ENCODE assay signal across 8 cellular contexts in the genomic region with DNA sequence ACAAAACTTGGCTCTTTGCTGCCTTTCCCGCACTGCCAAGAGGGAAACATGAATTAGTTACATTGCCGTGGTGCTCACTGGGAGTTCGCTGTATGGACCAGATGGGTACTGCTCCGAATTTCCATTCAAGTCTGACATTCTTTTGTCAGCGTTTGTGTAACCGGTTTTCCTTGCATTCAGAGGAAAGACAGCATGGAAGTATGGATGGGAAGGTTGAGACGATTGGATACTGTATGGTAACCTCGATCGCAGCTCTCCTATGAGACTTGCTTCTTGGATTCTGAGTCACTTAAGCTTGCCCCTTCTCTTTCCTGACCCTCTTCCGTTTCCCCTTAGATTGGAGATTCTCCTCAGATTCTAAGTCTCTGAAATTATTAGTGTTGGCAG. TPM values are rescaled to one million over a fixed set of nuclear protein-coding genes. Genes with fewer than 3 reads are reported as not detected.
DNase-seq lines count a peak whose midpoint lies in the region; ATAC-seq and TF ChIP-seq lines count a peak whose summit lies in the region.

No MANE protein-coding gene starts in this region.

- H3K36me3 ChIP-seq in NT2/D1 (ENCODE audit: insufficient read depth, insufficient read length, low read length) (peaks cover 2% of the 10 kb centered on the region), aorta (ENCODE audit: control insufficient read depth in 1 of 2, insufficient read depth in 2 of 2, low read length in 1 of 2) (no peaks in the 10 kb centered on the region)

- DNase-seq in NCI-H2196 (lab: John Stamatoyannopoulos, UW; ENCODE audit: unreplicated experiment) (peak; percentile 9), NCI-H2196 treated with DMSO at 0.1 percent for 48 hours (lab: John Stamatoyannopoulos, UW; ENCODE audit: unreplicated experiment) (no peak), NT2/D1 (ENCODE audit: low read depth, low spot score) (no peak), coronary artery (ENCODE audit: low spot score) (no peak), mesothelial cell of epicardium (ENCODE audit: low spot score in 2 of 2, unreplicated experiment in 2 of 2) (no peak), aorta (no peak), NCI-H2107 treated with DMSO at 0.1 percent for 48 hours (lab: John Stamatoyannopoulos, UW; ENCODE audit: unreplicated experiment) (no peak)

- 31 to 32% methylated on average over 10 of the region's 10 CpGs for WGBS in aorta, 2 donors

- H3K9me3 Mint-ChIP-seq in mesothelial cell of epicardium = peaks cover 7% of the 10 kb centered on the region

- peak overlapping the region; percentile 57 to 93 for H3K27ac ChIP-seq in coronary artery
- peak overlapping the region; percentile 8 to 76 for H3K27ac ChIP-seq in aorta (ENCODE audit: low read depth in 1 of 2, low read length in 2 of 2)

- H3K4me1 Mint-ChIP-seq in mesothelial cell of epicardium = peaks cover 17% of the 10 kb centered on the region

- intact Hi-C loops in aorta (cut with DNase I) = loop anchor here (5.0 kb wide), 2 partner anchors 55 to 105 kb away; partner anchors contain the start of gene RNF145 (in 2 of the 2)

- TF ChIP-seq CTCF in coronary artery (IDR thresholded peaks at IDR 0.05) (no peak), mesothelial cell of epicardium (IDR thresholded peaks at IDR 0.05; ENCODE audit: unreplicated experiment) (no peak)

- peaks cover 31% of the 10 kb centered on the region for H3K27me3 Mint-ChIP-seq in mesothelial cell of epicardium (ENCODE audit: low read depth)

- peak overlapping the region; percentile 99 for H3K4me3 ChIP-seq in NT2/D1 (ENCODE audit: insufficient read length, low read depth)
- peak overlapping the region; percentile 99 for H3K4me3 ChIP-seq in coronary artery
- H3K4me3 ChIP-seq in aorta (ENCODE audit: low read length in 2 of 2) = peak overlapping the region; percentile 63 to 92

- H3K4me3 Mint-ChIP-seq in mesothelial cell of epicardium = peak overlapping the region; percentile 95

- peak overlapping the region; percentile 93 for H3K9ac ChIP-seq in NT2/D1 (ENCODE audit: insufficient read length, low read depth)

- H3K9me3 ChIP-seq in NT2/D1 (ENCODE audit: insufficient read depth, low read length) = peaks cover 21% of the 10 kb centered on the region
- no peaks in the 10 kb centered on the region for H3K9me3 ChIP-seq in aorta (ENCODE audit: control insufficient read depth, low read length)

- H3K27ac Mint-ChIP-seq in mesothelial cell of epicardium = peak overlapping the region; percentile 100

- H3K4me1 ChIP-seq in NT2/D1 (ENCODE audit: insufficient read depth, insufficient read length) (no peaks in the 10 kb centered on the region), aorta (ENCODE audit: control insufficient read depth in 1 of 2, insufficient read depth in 2 of 2, low read length in 2 of 2) (peaks cover 0 to 1% of the 10 kb centered on the region in 2 donors)

- peaks cover 4% of the 10 kb centered on the region for H3K36me3 Mint-ChIP-seq in mesothelial cell of epicardium

- peak; percentile 8 for ATAC-seq in HG02623 (IDR thresholded peaks at IDR 0.05; ENCODE audit: unreplicated experiment)
- ATAC-seq in aorta (ENCODE audit: low FRiP score) = peak; percentile 53

- H3K27me3 ChIP-seq in NT2/D1 (ENCODE audit: insufficient read depth, insufficient read length) = no peaks in the 10 kb centered on the region
- no peaks in the 10 kb centered on the region for H3K27me3 ChIP-seq in aorta (ENCODE audit: control insufficient read depth in 1 of 2, insufficient read depth in 2 of 2, low read length in 1 of 2)

RNA-seq across cellular contexts. Expression of gene UBLCP1, which starts 0.6 kb away (rescaled TPM):
- 27.8 to 29.2 TPM (median 28.3 TPM) in 3 replicates for total RNA-seq in mesothelial cell of epicardium
- 10 to 100 TPM; 20.0 to 23.5 TPM for total RNA-seq in aorta
- 10 to 100 TPM; 17.9 to 22.2 TPM for polyA plus RNA-seq in aorta

RNA-seq across cellular contexts. Expression of gene RNF145, which starts 53.1 kb away (rescaled TPM):
- total RNA-seq in mesothelial cell of epicardium (88.8 to 93.1 TPM (median 91.4 TPM) in 3 replicates), aorta (10 to 100 TPM; 44.8 to 67.8 TPM)
- 10 to 100 TPM; 17.9 to 44.2 TPM for polyA plus RNA-seq in aorta
